In the genomic region with DNA sequence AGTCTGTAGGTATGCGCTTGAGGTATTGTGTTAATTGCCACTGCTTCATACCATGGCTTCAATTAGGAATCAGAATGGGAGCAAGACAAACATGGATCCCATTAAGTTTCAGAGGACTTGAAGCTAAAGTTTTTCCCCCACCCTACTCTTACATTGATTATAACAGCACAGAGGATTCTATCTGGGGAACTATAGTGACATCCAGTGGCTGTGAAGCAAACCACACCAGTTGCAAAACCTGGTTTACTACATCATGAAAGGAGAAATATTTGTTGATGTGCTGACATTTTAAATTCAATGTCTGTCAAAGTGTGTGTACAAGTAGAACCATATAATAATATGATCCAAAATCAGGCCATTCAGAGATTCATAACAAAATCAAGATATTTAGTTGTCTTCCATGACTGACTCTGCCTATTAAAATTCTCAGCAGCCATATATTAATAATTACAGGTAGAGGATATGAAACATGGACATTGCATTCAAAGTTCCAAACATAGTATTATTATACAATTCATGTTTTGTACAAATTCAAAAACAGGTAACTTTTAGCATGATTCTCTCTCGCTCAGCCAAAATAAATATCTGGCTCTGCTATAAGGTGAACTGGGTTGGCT, we compare ENCODE assay signal across 8 cellular contexts.
DNase-seq lines count a peak whose midpoint lies in the region; ATAC-seq, FAIRE-seq and TF ChIP-seq lines count a peak whose summit lies in the region.

No MANE protein-coding gene starts in this region.

- intact Hi-C loops in testis (cut with DNase I; ENCODE audit: low total_unique reads): no loop called here
- intact Hi-C loops in activated T-helper 2 cell treated with anti-CD3 and anti-CD28 coated beads, Interferon-gamma antibody, Interleukin-2, Interleukin-4, amounts not matched to agents 10 μg/mL and 5 μg/mL and 100 μg/mL, durations not matched to agents 14 hours and 24 hours and 36 hours (cut with micrococcal nuclease): loop anchor here (1.0 kb wide), 1 partner anchor 12 kb away; no protein-coding TSS in a partner anchor

- FAIRE-seq in TTC549 (lab: Jason Lieb, UNC): peak; percentile 88

- no peak overlapping the region for H3K4me3 Mint-ChIP-seq in activated T-helper 2 cell treated with anti-CD3 and anti-CD28 coated beads, Interferon-gamma antibody, Interleukin-2, Interleukin-4, amounts not matched to agents 10 μg/mL and 5 μg/mL and 100 μg/mL, durations not matched to agents 14 hours and 24 hours and 36 hours (ENCODE audit: low read depth)

- H3K27me3 Mint-ChIP-seq in activated T-helper 2 cell treated with anti-CD3 and anti-CD28 coated beads, Interferon-gamma antibody, Interleukin-2, Interleukin-4, amounts not matched to agents 10 μg/mL and 5 μg/mL and 100 μg/mL, durations not matched to agents 14 hours and 24 hours and 36 hours (ENCODE audit: low read depth): no peaks in the 10 kb centered on the region

- H3K9me3 ChIP-seq in HAP-1 (no peaks in the 10 kb centered on the region), cardiac muscle cell (ENCODE audit: low read depth) (no peaks in the 10 kb centered on the region), testis (no peaks in the 10 kb centered on the region)

- in situ Hi-C loops in HAP-1 (cut with MboI; ENCODE audit: low sequenced_read_pairs): no loop called here

- peak; percentile 61 for DNase-seq in ELR (ENCODE audit: low read depth)
- peak; percentile 21 to 65 for DNase-seq in HAP-1 (ENCODE audit: low spot score in 2 of 2)
- DNase-seq in NAMALWA (ENCODE audit: low spot score): peak; percentile 52
- DNase-seq in cardiac muscle cell (ENCODE audit: low read depth in 1 of 2, low spot score in 1 of 2): peak; percentile 58 to 63
- DNase-seq in testis: no peak
- DNase-seq in activated T-helper 2 cell treated with anti-CD3 and anti-CD28 coated beads, Interferon-gamma antibody, Interleukin-2, Interleukin-4, amounts not matched to agents 10 μg/mL and 5 μg/mL and 100 μg/mL, durations not matched to agents 14 hours and 24 hours and 36 hours (ENCODE audit: low spot score): no peak

- H3K36me3 ChIP-seq in HAP-1 (replicated peaks) (no peaks in the 10 kb centered on the region), cardiac muscle cell (no peaks in the 10 kb centered on the region), testis (ENCODE audit: low read depth, missing control alignments) (no peaks in the 10 kb centered on the region)

- WGBS in testis, 2 donors: 99 to 100% methylated on average over 2 of the region's 2 CpGs

- peaks cover 9% of the 10 kb centered on the region for H3K4me1 ChIP-seq in HAP-1
- H3K4me1 ChIP-seq in cardiac muscle cell (ENCODE audit: low read depth): peaks cover 8% of the 10 kb centered on the region
- H3K4me1 ChIP-seq in testis: peaks cover 5% of the 10 kb centered on the region

- ATAC-seq in GM21381 (IDR thresholded peaks at IDR 0.05; ENCODE audit: unreplicated experiment): no peak

- H3K4me3 ChIP-seq in HAP-1 (no peak overlapping the region), cardiac muscle cell (no peak overlapping the region), testis (no peak overlapping the region)

- H3K4me1 Mint-ChIP-seq in activated T-helper 2 cell treated with anti-CD3 and anti-CD28 coated beads, Interferon-gamma antibody, Interleukin-2, Interleukin-4, amounts not matched to agents 10 μg/mL and 5 μg/mL and 100 μg/mL, durations not matched to agents 14 hours and 24 hours and 36 hours (ENCODE audit: low read depth): peaks cover 2% of the 10 kb centered on the region

- no peak for TF ChIP-seq POLR2A in testis (IDR thresholded peaks at IDR 0.05)

- H3K27me3 ChIP-seq in HAP-1 (ENCODE audit: low read depth) (peaks cover 7% of the 10 kb centered on the region), cardiac muscle cell (no peaks in the 10 kb centered on the region), testis (no peaks in the 10 kb centered on the region)

- no peak overlapping the region for H3K27ac Mint-ChIP-seq in activated T-helper 2 cell treated with anti-CD3 and anti-CD28 coated beads, Interferon-gamma antibody, Interleukin-2, Interleukin-4, amounts not matched to agents 10 μg/mL and 5 μg/mL and 100 μg/mL, durations not matched to agents 14 hours and 24 hours and 36 hours

- no peaks in the 10 kb centered on the region for H3K9me3 Mint-ChIP-seq in activated T-helper 2 cell treated with anti-CD3 and anti-CD28 coated beads, Interferon-gamma antibody, Interleukin-2, Interleukin-4, amounts not matched to agents 10 μg/mL and 5 μg/mL and 100 μg/mL, durations not matched to agents 14 hours and 24 hours and 36 hours

- TF ChIP-seq CTCF in cardiac muscle cell (IDR thresholded peaks at IDR 0.05; ENCODE audit: low read depth, low read length): peak; percentile 86
- TF ChIP-seq CTCF in testis (IDR thresholded peaks at IDR 0.05): peak in 2 of 3 experiments; percentile 40 to 45

- H3K27ac ChIP-seq in cardiac muscle cell (no peak overlapping the region), testis (no peak overlapping the region)

- H3K36me3 Mint-ChIP-seq in activated T-helper 2 cell treated with anti-CD3 and anti-CD28 coated beads, Interferon-gamma antibody, Interleukin-2, Interleukin-4, amounts not matched to agents 10 μg/mL and 5 μg/mL and 100 μg/mL, durations not matched to agents 14 hours and 24 hours and 36 hours (ENCODE audit: low read depth): no peaks in the 10 kb centered on the region

Comparison
In these comparisons a context has a peak if more than half of its experiments do, and no peak if none do; other contexts are left out.
1. DNase-seq: peak in ELR (single experiment), HAP-1 (2 of 2), NAMALWA (single experiment) and cardiac muscle cell (2 of 2); none in testis (single experiment) and activated T-helper 2 cell treated with anti-CD3 and anti-CD28 coated beads, Interferon-gamma antibody, Interleukin-2, Interleukin-4, amounts not matched to agents 10 μg/mL and 5 μg/mL and 100 μg/mL, durations not matched to agents 14 hours and 24 hours and 36 hours (single experiment).